In the genomic region with DNA sequence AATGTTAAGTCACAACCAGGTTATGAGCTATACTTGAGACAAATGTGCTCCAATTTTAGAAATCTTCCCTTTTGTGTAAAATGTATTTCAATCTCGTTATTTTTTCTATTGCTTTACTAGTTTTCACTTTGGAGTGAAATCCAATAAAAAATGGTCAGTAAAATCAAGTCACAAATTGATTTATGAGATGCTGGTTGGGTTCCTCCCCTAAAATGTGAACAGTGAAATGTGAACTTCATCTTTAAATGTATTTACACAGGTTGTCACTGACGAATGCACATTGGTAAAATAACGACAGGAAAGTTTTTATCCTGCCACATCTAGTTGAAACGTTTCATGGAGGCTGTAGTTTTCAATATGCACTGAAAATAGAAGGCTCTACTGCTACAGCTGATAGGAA, we compare ENCODE assay signal across 1 cellular context.
TF ChIP-seq lines count a peak whose summit lies in the region.

No MANE protein-coding gene starts in this region.

TF ChIP-seq in HEK293, 187 proteins besides CTCF, POLR2A, EP300 and RAD21 (continued from another document):
- TF ChIP-seq KLF17 (tag by site-specific recombination; IDR thresholded peaks at IDR 0.05) = no peak
- no peak for TF ChIP-seq ZNF221 (tag by site-specific recombination; IDR thresholded peaks at IDR 0.05; ENCODE audit: borderline replicate concordance)
- TF ChIP-seq, protein P1, sequence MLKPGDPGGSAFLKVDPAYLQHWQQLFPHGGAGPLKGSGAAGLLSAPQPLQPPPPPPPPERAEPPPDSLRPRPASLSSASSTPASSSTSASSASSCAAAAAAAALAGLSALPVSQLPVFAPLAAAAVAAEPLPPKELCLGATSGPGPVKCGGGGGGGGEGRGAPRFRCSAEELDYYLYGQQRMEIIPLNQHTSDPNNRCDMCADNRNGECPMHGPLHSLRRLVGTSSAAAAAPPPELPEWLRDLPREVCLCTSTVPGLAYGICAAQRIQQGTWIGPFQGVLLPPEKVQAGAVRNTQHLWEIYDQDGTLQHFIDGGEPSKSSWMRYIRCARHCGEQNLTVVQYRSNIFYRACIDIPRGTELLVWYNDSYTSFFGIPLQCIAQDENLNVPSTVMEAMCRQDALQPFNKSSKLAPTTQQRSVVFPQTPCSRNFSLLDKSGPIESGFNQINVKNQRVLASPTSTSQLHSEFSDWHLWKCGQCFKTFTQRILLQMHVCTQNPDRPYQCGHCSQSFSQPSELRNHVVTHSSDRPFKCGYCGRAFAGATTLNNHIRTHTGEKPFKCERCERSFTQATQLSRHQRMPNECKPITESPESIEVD (tag by site-specific recombination; IDR thresholded peaks at IDR 0.05) = peak; percentile 84
- TF ChIP-seq KLF8 (tag by site-specific recombination; IDR thresholded peaks at IDR 0.05) = no peak
- no peak for TF ChIP-seq ZNF174 (tag by site-specific recombination; IDR thresholded peaks at IDR 0.05)
- no peak for TF ChIP-seq ZNF132 (tag by site-specific recombination; IDR thresholded peaks at IDR 0.05; ENCODE audit: borderline replicate concordance)
- TF ChIP-seq, protein P2, sequence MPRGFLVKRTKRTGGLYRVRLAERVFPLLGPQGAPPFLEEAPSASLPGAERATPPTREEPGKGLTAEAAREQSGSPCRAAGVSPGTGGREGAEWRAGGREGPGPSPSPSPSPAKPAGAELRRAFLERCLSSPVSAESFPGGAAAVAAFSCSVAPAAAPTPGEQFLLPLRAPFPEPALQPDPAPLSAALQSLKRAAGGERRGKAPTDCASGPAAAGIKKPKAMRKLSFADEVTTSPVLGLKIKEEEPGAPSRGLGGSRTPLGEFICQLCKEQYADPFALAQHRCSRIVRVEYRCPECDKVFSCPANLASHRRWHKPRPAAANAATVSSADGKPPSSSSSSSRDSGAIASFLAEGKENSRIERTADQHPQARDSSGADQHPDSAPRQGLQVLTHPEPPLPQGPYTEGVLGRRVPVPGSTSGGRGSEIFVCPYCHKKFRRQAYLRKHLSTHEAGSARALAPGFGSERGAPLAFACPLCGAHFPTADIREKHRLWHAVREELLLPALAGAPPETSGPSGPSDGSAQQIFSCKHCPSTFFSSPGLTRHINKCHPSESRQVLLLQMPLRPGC (tag by site-specific recombination; IDR thresholded peaks at IDR 0.05) = no peak
- TF ChIP-seq TCF7L2 (IDR thresholded peaks at IDR 0.05; ENCODE audit: borderline replicate concordance, low read depth, low read length) = no peak
- TF ChIP-seq ZNF140 (tag by site-specific recombination; IDR thresholded peaks at IDR 0.05) = no peak
- TF ChIP-seq, protein P3, sequence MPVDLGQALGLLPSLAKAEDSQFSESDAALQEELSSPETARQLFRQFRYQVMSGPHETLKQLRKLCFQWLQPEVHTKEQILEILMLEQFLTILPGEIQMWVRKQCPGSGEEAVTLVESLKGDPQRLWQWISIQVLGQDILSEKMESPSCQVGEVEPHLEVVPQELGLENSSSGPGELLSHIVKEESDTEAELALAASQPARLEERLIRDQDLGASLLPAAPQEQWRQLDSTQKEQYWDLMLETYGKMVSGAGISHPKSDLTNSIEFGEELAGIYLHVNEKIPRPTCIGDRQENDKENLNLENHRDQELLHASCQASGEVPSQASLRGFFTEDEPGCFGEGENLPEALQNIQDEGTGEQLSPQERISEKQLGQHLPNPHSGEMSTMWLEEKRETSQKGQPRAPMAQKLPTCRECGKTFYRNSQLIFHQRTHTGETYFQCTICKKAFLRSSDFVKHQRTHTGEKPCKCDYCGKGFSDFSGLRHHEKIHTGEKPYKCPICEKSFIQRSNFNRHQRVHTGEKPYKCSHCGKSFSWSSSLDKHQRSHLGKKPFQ (tag by site-specific recombination; IDR thresholded peaks at IDR 0.05) = no peak
- TF ChIP-seq ZNF549 (tag by site-specific recombination; IDR thresholded peaks at IDR 0.05) = no peak
TF ChIP-seq in HEK293: peak in this region for 3.
